1 cellular context compared by ENCODE assay signal in genomic region chr1:205210876-205211838, GRCh38.
TF ChIP-seq lines count a peak whose summit lies in the region.

TSS of gene DSTYK (minus strand) at chr1:205211702. CDS start at chr1:205211535, 167 bp downstream.

TF ChIP-seq in K562, 482 proteins besides CTCF, POLR2A, EP300 and RAD21 (continued from another document and continues in another):
- TF ChIP-seq ZNF318 (IDR thresholded peaks at IDR 0.05; ENCODE audit: borderline replicate concordance in 1 of 2, low read depth in 1 of 2) (no peak), PRDM10 (IDR thresholded peaks at IDR 0.05; ENCODE audit: partially characterized antibody) (peak; percentile 64), ZNF507 (tag; conservative IDR thresholded peaks at IDR 0.05) (no peak), ZNF699 (CRISPR knock-in tag; IDR thresholded peaks at IDR 0.05; ENCODE audit: insufficient replicate concordance) (no peak), ARID3A (IDR thresholded peaks at IDR 0.05; ENCODE audit: borderline replicate concordance, low read depth, low read length) (no peak), ZNF384 (IDR thresholded peaks at IDR 0.05; ENCODE audit: low read depth, low read length) (peak; percentile 66), RBFOX2 (IDR thresholded peaks at IDR 0.05; ENCODE audit: low read depth, low read length) (peak; percentile 93), SAFB (IDR thresholded peaks at IDR 0.05; ENCODE audit: borderline replicate concordance, low read depth, low read length) (no peak), GABPB1 (CRISPR knock-in tag; IDR thresholded peaks at IDR 0.05) (peak; percentile 100), ZNF584 (CRISPR knock-in tag; IDR thresholded peaks at IDR 0.05; ENCODE audit: low read depth) (peak; percentile 44; the same call in 1 of the 2 replicates), IRF2 (CRISPR knock-in tag; IDR thresholded peaks at IDR 0.05) (no peak), UBTF (IDR thresholded peaks at IDR 0.05; ENCODE audit: borderline replicate concordance in 1 of 2, low read depth in 2 of 2, low read length in 2 of 2) (peak; percentile 78 to 95; a peak in 3 of 4 replicates), MXI1 (IDR thresholded peaks at IDR 0.05; ENCODE audit: low read depth, low read length) (peak; percentile 73; the same call in 1 of the 2 replicates), ZNF431 (CRISPR knock-in tag; IDR thresholded peaks at IDR 0.05) (0 out of 2 replicates have a peak, but pooled peaks have one; percentile 29), MEF2A (IDR thresholded peaks at IDR 0.05; ENCODE audit: control insufficient read depth, low read depth, low read length) (peak; percentile 79), ZNF75A (CRISPR knock-in tag; IDR thresholded peaks at IDR 0.05) (no peak), MITF (IDR thresholded peaks at IDR 0.05) (0 out of 2 replicates have a peak, but pooled peaks have one; percentile 47), MED1 (CRISPR knock-in tag; IDR thresholded peaks at IDR 0.05; ENCODE audit: borderline replicate concordance) (no peak), ZNF609 (CRISPR knock-in tag; IDR thresholded peaks at IDR 0.05; ENCODE audit: borderline replicate concordance) (0 out of 2 replicates have a peak, but pooled peaks have one; percentile 31), HMGXB4 (CRISPR knock-in tag; IDR thresholded peaks at IDR 0.05) (peak; percentile 75; the same call in 1 of the 2 replicates), USF1 (CRISPR knock-in tag; IDR thresholded peaks at IDR 0.05) (no peak), BCOR (IDR thresholded peaks at IDR 0.05) (peak; percentile 85)
